Comparison of ENCODE assay signal across 1 cellular context in the genomic region with DNA sequence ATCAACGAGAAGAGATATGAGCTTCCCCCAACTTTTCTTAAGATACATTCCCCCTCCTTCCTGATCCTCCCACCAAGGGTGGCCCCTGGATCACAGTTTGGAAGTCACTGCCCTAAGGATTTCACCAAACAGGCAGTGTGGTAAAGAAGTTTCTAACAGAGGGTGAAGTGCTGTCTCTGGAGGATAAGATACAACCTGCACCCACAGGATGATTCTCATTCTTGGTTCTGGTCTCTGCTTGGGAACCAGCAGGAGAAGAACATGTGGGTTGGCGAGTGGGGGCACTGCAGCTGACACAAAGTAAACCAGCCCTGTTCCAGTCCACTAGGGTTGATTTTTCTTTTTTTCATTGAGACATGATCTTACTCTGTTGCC.
TF ChIP-seq lines count a peak whose summit lies in the region.

No MANE protein-coding gene starts in this region.

TF ChIP-seq in K562, 482 proteins besides CTCF, POLR2A, EP300 and RAD21:
- peak; percentile 33; the same call in 1 of the 2 replicates for TF ChIP-seq RBFOX2 (IDR thresholded peaks at IDR 0.05; ENCODE audit: low read depth, low read length)
- TF ChIP-seq, protein P1, sequence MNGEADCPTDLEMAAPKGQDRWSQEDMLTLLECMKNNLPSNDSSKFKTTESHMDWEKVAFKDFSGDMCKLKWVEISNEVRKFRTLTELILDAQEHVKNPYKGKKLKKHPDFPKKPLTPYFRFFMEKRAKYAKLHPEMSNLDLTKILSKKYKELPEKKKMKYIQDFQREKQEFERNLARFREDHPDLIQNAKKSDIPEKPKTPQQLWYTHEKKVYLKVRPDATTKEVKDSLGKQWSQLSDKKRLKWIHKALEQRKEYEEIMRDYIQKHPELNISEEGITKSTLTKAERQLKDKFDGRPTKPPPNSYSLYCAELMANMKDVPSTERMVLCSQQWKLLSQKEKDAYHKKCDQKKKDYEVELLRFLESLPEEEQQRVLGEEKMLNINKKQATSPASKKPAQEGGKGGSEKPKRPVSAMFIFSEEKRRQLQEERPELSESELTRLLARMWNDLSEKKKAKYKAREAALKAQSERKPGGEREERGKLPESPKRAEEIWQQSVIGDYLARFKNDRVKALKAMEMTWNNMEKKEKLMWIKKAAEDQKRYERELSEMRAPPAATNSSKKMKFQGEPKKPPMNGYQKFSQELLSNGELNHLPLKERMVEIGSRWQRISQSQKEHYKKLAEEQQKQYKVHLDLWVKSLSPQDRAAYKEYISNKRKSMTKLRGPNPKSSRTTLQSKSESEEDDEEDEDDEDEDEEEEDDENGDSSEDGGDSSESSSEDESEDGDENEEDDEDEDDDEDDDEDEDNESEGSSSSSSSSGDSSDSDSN (IDR thresholded peaks at IDR 0.05; ENCODE audit: borderline replicate concordance in 1 of 2, low read depth in 2 of 2, low read length in 2 of 2) = peak; percentile 2 to 21; a peak in 1 of 4 replicates
- 0 out of 4 replicates have a peak, but pooled peaks of 1 of the 2 experiments have one; percentile 27 for TF ChIP-seq MAZ (CRISPR knock-in tag; conservative IDR thresholded peaks at IDR 0.05 in 1 of 2, IDR thresholded peaks at IDR 0.05 in 1 of 2)
- TF ChIP-seq, protein P2, sequence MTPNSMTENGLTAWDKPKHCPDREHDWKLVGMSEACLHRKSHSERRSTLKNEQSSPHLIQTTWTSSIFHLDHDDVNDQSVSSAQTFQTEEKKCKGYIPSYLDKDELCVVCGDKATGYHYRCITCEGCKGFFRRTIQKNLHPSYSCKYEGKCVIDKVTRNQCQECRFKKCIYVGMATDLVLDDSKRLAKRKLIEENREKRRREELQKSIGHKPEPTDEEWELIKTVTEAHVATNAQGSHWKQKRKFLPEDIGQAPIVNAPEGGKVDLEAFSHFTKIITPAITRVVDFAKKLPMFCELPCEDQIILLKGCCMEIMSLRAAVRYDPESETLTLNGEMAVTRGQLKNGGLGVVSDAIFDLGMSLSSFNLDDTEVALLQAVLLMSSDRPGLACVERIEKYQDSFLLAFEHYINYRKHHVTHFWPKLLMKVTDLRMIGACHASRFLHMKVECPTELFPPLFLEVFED (CRISPR knock-in tag; conservative IDR thresholded peaks at IDR 0.05) = 0 out of 2 replicates have a peak, but pooled peaks have one; percentile 11
- TF ChIP-seq KDM5B (IDR thresholded peaks at IDR 0.05; ENCODE audit: insufficient replicate concordance, low read depth, low read length) = no peak
- TF ChIP-seq DMBX1 (CRISPR knock-in tag; IDR thresholded peaks at IDR 0.05; ENCODE audit: borderline replicate concordance) = 0 out of 2 replicates have a peak, but pooled peaks have one; percentile 22
- 0 out of 2 replicates have a peak, but pooled peaks have one; percentile 12 for TF ChIP-seq NCOR1 (IDR thresholded peaks at IDR 0.05)
- 0 out of 4 replicates have a peak, but pooled peaks of 1 of the 2 experiments have one; percentile 6 for TF ChIP-seq RCOR1 (IDR thresholded peaks at IDR 0.05; ENCODE audit: borderline replicate concordance in 1 of 2, low read depth in 2 of 2, low read length in 2 of 2)
- TF ChIP-seq SIN3A (IDR thresholded peaks at IDR 0.05; ENCODE audit: borderline replicate concordance in 2 of 2, control insufficient read depth in 1 of 2, low read depth in 2 of 2, low read length in 2 of 2) = 0 out of 4 replicates have a peak, but pooled peaks of 1 of the 2 experiments have one; percentile 37
- TF ChIP-seq, protein P3, sequence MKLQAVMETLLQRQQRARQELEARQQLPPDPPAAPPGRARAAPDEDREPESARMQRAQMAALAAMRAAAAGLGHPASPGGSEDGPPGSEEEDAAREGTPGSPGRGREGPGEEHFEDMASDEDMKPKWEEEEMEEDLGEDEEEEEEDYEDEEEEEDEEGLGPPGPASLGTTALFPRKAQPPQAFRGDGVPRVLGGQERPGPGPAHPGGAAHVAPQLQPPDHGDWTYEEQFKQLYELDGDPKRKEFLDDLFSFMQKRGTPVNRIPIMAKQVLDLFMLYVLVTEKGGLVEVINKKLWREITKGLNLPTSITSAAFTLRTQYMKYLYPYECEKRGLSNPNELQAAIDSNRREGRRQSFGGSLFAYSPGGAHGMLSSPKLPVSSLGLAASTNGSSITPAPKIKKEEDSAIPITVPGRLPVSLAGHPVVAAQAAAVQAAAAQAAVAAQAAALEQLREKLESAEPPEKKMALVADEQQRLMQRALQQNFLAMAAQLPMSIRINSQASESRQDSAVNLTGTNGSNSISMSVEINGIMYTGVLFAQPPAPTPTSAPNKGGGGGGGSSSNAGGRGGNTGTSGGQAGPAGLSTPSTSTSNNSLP (IDR thresholded peaks at IDR 0.05; ENCODE audit: borderline replicate concordance, low read depth, low read length) = no peak
- no peak for TF ChIP-seq FOXK2 (conservative IDR thresholded peaks at IDR 0.05 in 1 of 2, IDR thresholded peaks at IDR 0.05 in 1 of 2; ENCODE audit: low read depth in 2 of 2)
- 0 out of 2 replicates have a peak, but pooled peaks have one; percentile 20 for TF ChIP-seq TEAD4 (IDR thresholded peaks at IDR 0.05; ENCODE audit: low read length)
- no peak for TF ChIP-seq TEAD4 (CRISPR knock-in tag; IDR thresholded peaks at IDR 0.05; ENCODE audit: borderline replicate concordance)
- no peak for TF ChIP-seq POLR2AphosphoS2 (IDR thresholded peaks at IDR 0.05; ENCODE audit: low read length)
- TF ChIP-seq, protein P4, sequence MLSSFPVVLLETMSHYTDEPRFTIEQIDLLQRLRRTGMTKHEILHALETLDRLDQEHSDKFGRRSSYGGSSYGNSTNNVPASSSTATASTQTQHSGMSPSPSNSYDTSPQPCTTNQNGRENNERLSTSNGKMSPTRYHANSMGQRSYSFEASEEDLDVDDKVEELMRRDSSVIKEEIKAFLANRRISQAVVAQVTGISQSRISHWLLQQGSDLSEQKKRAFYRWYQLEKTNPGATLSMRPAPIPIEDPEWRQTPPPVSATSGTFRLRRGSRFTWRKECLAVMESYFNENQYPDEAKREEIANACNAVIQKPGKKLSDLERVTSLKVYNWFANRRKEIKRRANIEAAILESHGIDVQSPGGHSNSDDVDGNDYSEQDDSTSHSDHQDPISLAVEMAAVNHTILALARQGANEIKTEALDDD (IDR thresholded peaks at IDR 0.05) = 0 out of 2 replicates have a peak, but pooled peaks have one; percentile 21
- TF ChIP-seq, protein P5, sequence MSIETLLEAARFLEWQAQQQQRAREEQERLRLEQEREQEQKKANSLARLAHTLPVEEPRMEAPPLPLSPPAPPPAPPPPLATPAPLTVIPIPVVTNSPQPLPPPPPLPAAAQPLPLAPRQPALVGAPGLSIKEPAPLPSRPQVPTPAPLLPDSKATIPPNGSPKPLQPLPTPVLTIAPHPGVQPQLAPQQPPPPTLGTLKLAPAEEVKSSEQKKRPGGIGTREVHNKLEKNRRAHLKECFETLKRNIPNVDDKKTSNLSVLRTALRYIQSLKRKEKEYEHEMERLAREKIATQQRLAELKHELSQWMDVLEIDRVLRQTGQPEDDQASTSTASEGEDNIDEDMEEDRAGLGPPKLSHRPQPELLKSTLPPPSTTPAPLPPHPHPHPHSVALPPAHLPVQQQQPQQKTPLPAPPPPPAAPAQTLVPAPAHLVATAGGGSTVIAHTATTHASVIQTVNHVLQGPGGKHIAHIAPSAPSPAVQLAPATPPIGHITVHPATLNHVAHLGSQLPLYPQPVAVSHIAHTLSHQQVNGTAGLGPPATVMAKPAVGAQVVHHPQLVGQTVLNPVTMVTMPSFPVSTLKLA (conservative IDR thresholded peaks at IDR 0.05) = 0 out of 4 replicates have a peak, but pooled peaks of 1 of the 2 experiments have one; percentile 6
TF ChIP-seq in K562: peak in this region for 11.
